ENCODE assay signal across 11 cellular contexts in the genomic region with DNA sequence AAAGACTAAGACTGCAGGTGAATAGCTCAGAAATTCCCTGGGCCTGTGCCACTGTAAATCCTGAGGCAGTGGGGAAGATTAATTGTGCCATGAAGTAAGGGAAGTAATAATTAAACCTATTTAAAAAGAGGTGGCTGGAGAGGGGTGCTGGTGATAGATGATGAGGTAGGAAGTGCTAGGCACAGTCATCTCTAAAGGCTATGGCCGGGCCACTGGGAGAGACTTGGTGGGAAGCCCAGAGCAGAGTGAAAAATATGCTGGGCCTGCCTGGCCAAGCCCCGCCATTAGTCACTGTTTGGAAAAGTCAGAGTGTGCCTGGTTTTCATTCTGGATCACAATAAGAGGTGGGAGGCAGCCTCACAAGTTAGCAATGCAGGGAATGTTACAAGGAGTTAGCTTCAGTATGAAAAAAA.
A peak's percentile ranks its signal among the peaks of the same experiment; 100 is the strongest.
DNase-seq lines count a peak whose midpoint lies in the region; ATAC-seq and TF ChIP-seq lines count a peak whose summit lies in the region.
"Had no signal": no experiment of that assay in that cellular context is flagged by ENCODE, and none has a peak within 500 bp of the region (broad histone marks: within the 10 kb centered on the region; RNA-seq: fewer than 3 reads in every experiment).

No MANE protein-coding gene starts in this region.

- DNase-seq in dedifferentiated amniotic fluid mesenchymal stem cell (ENCODE audit: extremely low spot score) (peak; percentile 91), lower lobe of right lung (no peak), upper lobe of right lung (no peak), DMS79 treated with DMSO at 0.1 percent for 48 hours (lab: John Stamatoyannopoulos, UW) (no peak)
- no peak for DNase-seq in activated CD4-positive, alpha-beta T cell treated with anti-CD3 and anti-CD28 coated beads for 48 hours
- DNase-seq: NCI-H187; stimulated activated CD4-positive, alpha-beta T cell treated with anti-CD3 and anti-CD28 coated beads, Interleukin-2, amount 100 ng/mL, for 48 hours had no signal

- no peak for TF ChIP-seq RAD21 in Ishikawa (IDR thresholded peaks at IDR 0.05; ENCODE audit: low read depth)

- H3K27me3 ChIP-seq in lower lobe of right lung (ENCODE audit: low read depth) = no peaks in the 10 kb centered on the region
- no peaks in the 10 kb centered on the region for H3K27me3 ChIP-seq in upper lobe of right lung

- TF ChIP-seq EP300 in Ishikawa (IDR thresholded peaks at IDR 0.05; ENCODE audit: borderline replicate concordance) = peak; percentile 38; the same call in 1 of the 2 replicates

- ATAC-seq in lower lobe of right lung (peak; percentile 37 to 75), upper lobe of right lung (peak; percentile 65), HG03354 (IDR thresholded peaks at IDR 0.05; ENCODE audit: poor library complexity, severe bottlenecking, unreplicated experiment) (no peak), HG02642 (IDR thresholded peaks at IDR 0.05; ENCODE audit: poor library complexity, unreplicated experiment) (no peak)
- ATAC-seq: activated naive CD4-positive, alpha-beta T cell treated with anti-CD3 and anti-CD28 coated beads, Interleukin-2, amount 50 U/mL, for 72 hours had no signal

- H3K4me3 ChIP-seq in lower lobe of right lung = no peak overlapping the region
- H3K4me3 ChIP-seq in upper lobe of right lung = no peak overlapping the region

- TF ChIP-seq CTCF in lower lobe of right lung (IDR thresholded peaks at IDR 0.05) (no peak), upper lobe of right lung (IDR thresholded peaks at IDR 0.05) (no peak)

- H3K9me3 ChIP-seq in lower lobe of right lung (no peaks in the 10 kb centered on the region), upper lobe of right lung (no peaks in the 10 kb centered on the region)

- H3K4me1 ChIP-seq in lower lobe of right lung = peaks cover 26% of the 10 kb centered on the region
- peaks cover 13% of the 10 kb centered on the region for H3K4me1 ChIP-seq in upper lobe of right lung

- H3K27ac ChIP-seq in lower lobe of right lung (no peak overlapping the region), upper lobe of right lung (no peak overlapping the region)

- H3K36me3 ChIP-seq in lower lobe of right lung = no peaks in the 10 kb centered on the region
- H3K36me3 ChIP-seq in upper lobe of right lung = no peaks in the 10 kb centered on the region

- intact Hi-C loops in lower lobe of right lung (cut with DNase I) = no loop called here
- intact Hi-C loops in upper lobe of right lung (cut with DNase I) = no loop called here

TF ChIP-seq in Ishikawa, 13 proteins besides CTCF, POLR2A, EP300 and RAD21:
- no peak for TF ChIP-seq TCF12 (IDR thresholded peaks at IDR 0.05; ENCODE audit: low read depth)
- peak; percentile 83 for TF ChIP-seq TEAD4 (IDR thresholded peaks at IDR 0.05)
- TF ChIP-seq, protein P1, sequence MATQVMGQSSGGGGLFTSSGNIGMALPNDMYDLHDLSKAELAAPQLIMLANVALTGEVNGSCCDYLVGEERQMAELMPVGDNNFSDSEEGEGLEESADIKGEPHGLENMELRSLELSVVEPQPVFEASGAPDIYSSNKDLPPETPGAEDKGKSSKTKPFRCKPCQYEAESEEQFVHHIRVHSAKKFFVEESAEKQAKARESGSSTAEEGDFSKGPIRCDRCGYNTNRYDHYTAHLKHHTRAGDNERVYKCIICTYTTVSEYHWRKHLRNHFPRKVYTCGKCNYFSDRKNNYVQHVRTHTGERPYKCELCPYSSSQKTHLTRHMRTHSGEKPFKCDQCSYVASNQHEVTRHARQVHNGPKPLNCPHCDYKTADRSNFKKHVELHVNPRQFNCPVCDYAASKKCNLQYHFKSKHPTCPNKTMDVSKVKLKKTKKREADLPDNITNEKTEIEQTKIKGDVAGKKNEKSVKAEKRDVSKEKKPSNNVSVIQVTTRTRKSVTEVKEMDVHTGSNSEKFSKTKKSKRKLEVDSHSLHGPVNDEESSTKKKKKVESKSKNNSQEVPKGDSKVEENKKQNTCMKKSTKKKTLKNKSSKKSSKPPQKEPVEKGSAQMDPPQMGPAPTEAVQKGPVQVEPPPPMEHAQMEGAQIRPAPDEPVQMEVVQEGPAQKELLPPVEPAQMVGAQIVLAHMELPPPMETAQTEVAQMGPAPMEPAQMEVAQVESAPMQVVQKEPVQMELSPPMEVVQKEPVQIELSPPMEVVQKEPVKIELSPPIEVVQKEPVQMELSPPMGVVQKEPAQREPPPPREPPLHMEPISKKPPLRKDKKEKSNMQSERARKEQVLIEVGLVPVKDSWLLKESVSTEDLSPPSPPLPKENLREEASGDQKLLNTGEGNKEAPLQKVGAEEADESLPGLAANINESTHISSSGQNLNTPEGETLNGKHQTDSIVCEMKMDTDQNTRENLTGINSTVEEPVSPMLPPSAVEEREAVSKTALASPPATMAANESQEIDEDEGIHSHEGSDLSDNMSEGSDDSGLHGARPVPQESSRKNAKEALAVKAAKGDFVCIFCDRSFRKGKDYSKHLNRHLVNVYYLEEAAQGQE (IDR thresholded peaks at IDR 0.05; ENCODE audit: low read depth) = no peak
- TF ChIP-seq EGR1 (IDR thresholded peaks at IDR 0.05) = no peak
TF ChIP-seq in Ishikawa: peak in this region for 1.

Comparison
In these comparisons a context has a peak if more than half of its experiments do, and no peak if none do; other contexts are left out.
1. ATAC-seq: peak in lower lobe of right lung (2 of 2) and upper lobe of right lung (single experiment); none in HG03354 (single experiment) and HG02642 (single experiment).